1 cellular context compared by ENCODE assay signal in the genomic region with DNA sequence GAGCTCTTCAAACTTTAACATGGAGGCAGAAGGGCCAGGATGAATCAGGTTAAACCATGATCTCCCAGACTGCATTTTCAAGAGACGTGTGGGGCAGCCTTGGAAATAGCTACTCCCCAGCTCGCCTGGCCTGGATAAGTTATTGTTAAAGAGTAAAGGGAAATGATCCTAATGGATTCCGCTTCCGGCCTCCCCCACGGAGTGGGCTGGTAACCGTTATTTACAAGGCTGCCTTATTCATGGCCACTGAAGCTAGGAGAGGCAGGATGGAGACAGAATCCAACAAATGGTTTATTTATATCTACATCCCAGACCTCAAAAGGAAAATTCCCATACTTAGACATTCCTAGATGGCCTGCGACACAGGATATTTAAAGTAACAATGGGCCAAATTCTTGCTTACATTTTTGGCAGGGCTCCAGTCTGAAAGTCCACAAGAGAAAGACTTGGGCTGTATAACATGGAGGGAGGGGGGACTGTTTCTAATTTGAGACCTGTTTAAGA.
A peak's percentile ranks its signal among the peaks of the same experiment; 100 is the strongest.
TF ChIP-seq lines count a peak whose summit lies in the region.

No MANE protein-coding gene starts in this region.

TF ChIP-seq in HepG2, 621 proteins besides CTCF, POLR2A, EP300 and RAD21 (continued from another document):
- TF ChIP-seq SOX13 (IDR thresholded peaks at IDR 0.05) (no peak), SOX13 (CRISPR knock-in tag; conservative IDR thresholded peaks at IDR 0.05 in 1 of 2, IDR thresholded peaks at IDR 0.05 in 1 of 2) (peak in 1 of 2 experiments; percentile 64; a peak in 2 of 4 replicates), ZKSCAN1 (IDR thresholded peaks at IDR 0.05; ENCODE audit: low read length) (no peak), ZNF574 (CRISPR knock-in tag; IDR thresholded peaks at IDR 0.05) (no peak), FIP1L1 (IDR thresholded peaks at IDR 0.05; ENCODE audit: borderline replicate concordance, insufficient read depth, low read depth, low read length) (no peak), CAMTA2 (CRISPR knock-in tag; IDR thresholded peaks at IDR 0.05; ENCODE audit: borderline replicate concordance) (no peak), ZNF446 (CRISPR knock-in tag; IDR thresholded peaks at IDR 0.05) (no peak), HNF1A (IDR thresholded peaks at IDR 0.05; ENCODE audit: low read depth) (no peak), HNF1A (CRISPR knock-in tag; IDR thresholded peaks at IDR 0.05; ENCODE audit: borderline replicate concordance) (no peak), HNF1B (CRISPR knock-in tag; IDR thresholded peaks at IDR 0.05) (no peak)
TF ChIP-seq in HepG2: peak in this region for 4.
